In the genomic region with DNA sequence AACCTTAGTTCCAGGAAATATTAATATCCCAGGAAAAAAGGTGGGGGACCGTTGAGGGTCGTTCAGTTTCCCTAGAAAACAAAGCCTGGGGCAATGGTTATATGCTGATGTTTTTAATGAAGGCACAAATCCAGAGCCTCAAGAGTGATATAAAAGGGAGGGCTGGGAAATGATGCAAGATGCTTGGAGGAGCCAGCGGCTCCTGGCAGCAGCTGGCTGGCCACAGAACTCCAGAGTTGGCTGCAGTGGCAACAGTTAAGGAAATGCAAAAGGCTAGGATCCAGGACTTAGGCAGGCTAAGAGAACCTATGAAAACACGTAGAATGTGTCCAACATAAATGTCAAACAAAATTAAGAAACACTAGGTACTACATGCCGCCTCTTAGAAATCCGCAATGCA, we compare ENCODE assay signal across 17 cellular contexts. TPM values are rescaled to one million over a fixed set of nuclear protein-coding genes. Genes with fewer than 3 reads are reported as not detected.
A peak's percentile ranks its signal among the peaks of the same experiment; 100 is the strongest.
DNase-seq lines count a peak whose midpoint lies in the region; ATAC-seq and TF ChIP-seq lines count a peak whose summit lies in the region.
"Had no signal": no experiment of that assay in that cellular context is flagged by ENCODE, and none has a peak within 500 bp of the region (broad histone marks: within the 10 kb centered on the region; RNA-seq: fewer than 3 reads in every experiment).

No MANE protein-coding gene starts in this region.

- H3K27ac ChIP-seq in ovary (no peak overlapping the region), vagina (peak overlapping the region; percentile 31), OCI-LY7 (ENCODE audit: low read depth, low read length, poor library complexity, severe bottlenecking) (no peak overlapping the region)
- H3K27ac ChIP-seq: PC-9 had no signal

- H3K27me3 ChIP-seq in ovary (no peaks in the 10 kb centered on the region), vagina (no peaks in the 10 kb centered on the region)
- H3K27me3 ChIP-seq: tibial nerve had no signal

- no TSS peak for BruUV-seq in OCI-LY7 (replicated peaks; lab: Mats Ljungman, UMichigan)

- 41 to 67% (median 51%) methylated on average over 6 of the region's 6 CpGs for WGBS in ovary, 3 donors

- no peaks in the 10 kb centered on the region for H3K79me2 ChIP-seq in OCI-LY7 (ENCODE audit: insufficient read depth, low read depth, low read length)

- H3K36me3 ChIP-seq in ovary (no peaks in the 10 kb centered on the region), vagina (no peaks in the 10 kb centered on the region), OCI-LY7 (ENCODE audit: insufficient read depth, low read length) (no peaks in the 10 kb centered on the region)
- H3K36me3 ChIP-seq: tibial nerve had no signal

- H3K4me3 ChIP-seq in fibroblast of the aortic adventitia (ENCODE audit: low read depth, low read length) (no peak overlapping the region), ovary (no peak overlapping the region), vagina (no peak overlapping the region), OCI-LY7 (ENCODE audit: low read depth, low read length, poor library complexity, severe bottlenecking) (no peak overlapping the region)
- H3K4me3 ChIP-seq: PC-9, skin epidermis, tibial nerve had no signal

- H2AFZ ChIP-seq in OCI-LY7 (ENCODE audit: low read length) = no peak overlapping the region
- H2AFZ ChIP-seq: PC-9 had no signal

- no peak for TF ChIP-seq EP300 in ovary (IDR thresholded peaks at IDR 0.05)

- intact Hi-C loops in ovary (cut with DNase I) (no loop called here), vagina (cut with DNase I) (no loop called here), OCI-LY7 (cut with micrococcal nuclease; ENCODE audit: unreplicated experiment) (no loop called here)

- TF ChIP-seq POLR2A in ovary (IDR thresholded peaks at IDR 0.05) (no peak), vagina (IDR thresholded peaks at IDR 0.05) (no peak)

- H3K4me1 ChIP-seq in ovary (ENCODE audit: insufficient read depth) = no peaks in the 10 kb centered on the region
- peaks cover 44% of the 10 kb centered on the region for H3K4me1 ChIP-seq in vagina
- H3K4me1 ChIP-seq in OCI-LY7 (ENCODE audit: insufficient read depth, low read length, poor library complexity, severe bottlenecking) = peaks cover 13% of the 10 kb centered on the region

- POLR2A ChIA-PET in OCI-LY7 (lab: Charles Lee) = no interaction called here

- H3K4me2 ChIP-seq in OCI-LY7 (ENCODE audit: low read length) = no peak overlapping the region
- H3K4me2 ChIP-seq: PC-9 had no signal

- CTCF ChIA-PET in OCI-LY7 (lab: Charles Lee; ENCODE audit: unreplicated experiment) = no interaction called here

- no peaks in the 10 kb centered on the region for H4K20me1 ChIP-seq in OCI-LY7 (ENCODE audit: insufficient read depth, low read length)

- H3K9me2 ChIP-seq in OCI-LY7 (ENCODE audit: insufficient read depth, low read length) = no peaks in the 10 kb centered on the region

- DNase-seq in NCI-H2196 (lab: John Stamatoyannopoulos, UW; ENCODE audit: unreplicated experiment) (peak; percentile 15), NCI-H2196 treated with DMSO at 0.1 percent for 48 hours (lab: John Stamatoyannopoulos, UW; ENCODE audit: unreplicated experiment) (no peak), fibroblast of the aortic adventitia (ENCODE audit: low read depth) (peak; percentile 96), ovary (peak in 3 of 5 donors; percentile 38 to 67 (median 66)), vagina (ENCODE audit: extremely low spot score in 2 of 2) (no peak), NCI-H1417 (lab: John Stamatoyannopoulos, UW) (no peak), OCI-LY7 (ENCODE audit: low spot score) (no peak)
- DNase-seq: activated CD4-positive, alpha-beta T cell treated with anti-CD3 and anti-CD28 coated beads for 36 hours; NCI-H2171 treated with DMSO at 0.1 percent for 48 hours; PC-9 had no signal

- ATAC-seq in HG02885 (IDR thresholded peaks at IDR 0.05; ENCODE audit: poor library complexity, unreplicated experiment) = no peak
- ATAC-seq: activated CD4-positive, alpha-beta T cell treated with anti-CD3 and anti-CD28 coated beads for 36 hours; activated T-helper 17 cell treated with anti-CD3 and anti-CD28 coated beads, Interleukin-2, amount 50 U/mL, for 72 hours had no signal

- TF ChIP-seq CTCF in fibroblast of the aortic adventitia (IDR thresholded peaks at IDR 0.05; ENCODE audit: insufficient read depth, low read length) (no peak), ovary (IDR thresholded peaks at IDR 0.05) (no peak), vagina (IDR thresholded peaks at IDR 0.05) (no peak), OCI-LY7 (conservative IDR thresholded peaks at IDR 0.05; ENCODE audit: low read length) (no peak)

- H3K9me3 ChIP-seq in ovary (no peaks in the 10 kb centered on the region), vagina (no peaks in the 10 kb centered on the region), OCI-LY7 (ENCODE audit: low read length) (no peaks in the 10 kb centered on the region)
- H3K9me3 ChIP-seq: tibial nerve had no signal

RNA-seq across cellular contexts. Expression of gene B4GALT1, which starts 31.0 kb away (rescaled TPM):
- total RNA-seq in fibroblast of the aortic adventitia (ENCODE audit: low replicate concordance) = 40.9 and 41.0 TPM in 2 replicates
- 100 to 1,000 TPM in 3 of 7 donors, 10 to 100 TPM in 4; 77.9 to 226 (median 88.3) TPM for total RNA-seq in ovary
- 100 to 1,000 TPM in 1 of 2 donors, 10 to 100 TPM in 1; 35.8 to 120 TPM for polyA plus RNA-seq in ovary
- total RNA-seq in vagina = 85.2 TPM
- total RNA-seq in OCI-LY7 (2014; rRNA removed; shearing (Covaris generic)) = 8.1 and 12.8 TPM in 2 replicates
- total RNA-seq in OCI-LY7 (2022) = 38.7 and 43.7 TPM in 2 replicates

RNA-seq across cellular contexts. Expression of gene SPINK4, which starts 41.8 kb away (rescaled TPM):
- total RNA-seq in fibroblast of the aortic adventitia (ENCODE audit: low replicate concordance) = not detected in 2 replicates
- not detected for total RNA-seq in ovary
- polyA plus RNA-seq in ovary = not detected
- total RNA-seq in vagina = not detected
- 0.51 TPM in 1 of 2 replicates, not detected in the other for total RNA-seq in OCI-LY7 (2014; rRNA removed; shearing (Covaris generic))
- not detected in 2 replicates for total RNA-seq in OCI-LY7 (2022)
- total RNA-seq: A172; activated CD4-positive, alpha-beta T cell treated with anti-CD3 and anti-CD28 coated beads for 36 hours; activated T-helper 17 cell treated with anti-CD3 and anti-CD28 coated beads, Interleukin-2, amount 50 U/mL, for 72 hours; bronchial epithelial cell; PC-9; T-helper 1 cell treated with Interleukin-12 subunit alpha and Interleukin-12 subunit beta and Interleukin-4 antibody, amounts not matched to agents 30 ng/mL and 1 ng/mL, for 36 hours; tibial nerve had no signal

Comparison
In these comparisons a context has a peak if more than half of its experiments do, and no peak if none do; other contexts are left out.
1. DNase-seq: peak in NCI-H2196 (single experiment), fibroblast of the aortic adventitia (single experiment) and ovary (3 of 5); none in NCI-H2196 treated with DMSO at 0.1 percent for 48 hours (single experiment), vagina (0 of 2), NCI-H1417 (0 of 3) and OCI-LY7 (single experiment).